In the genomic region with DNA sequence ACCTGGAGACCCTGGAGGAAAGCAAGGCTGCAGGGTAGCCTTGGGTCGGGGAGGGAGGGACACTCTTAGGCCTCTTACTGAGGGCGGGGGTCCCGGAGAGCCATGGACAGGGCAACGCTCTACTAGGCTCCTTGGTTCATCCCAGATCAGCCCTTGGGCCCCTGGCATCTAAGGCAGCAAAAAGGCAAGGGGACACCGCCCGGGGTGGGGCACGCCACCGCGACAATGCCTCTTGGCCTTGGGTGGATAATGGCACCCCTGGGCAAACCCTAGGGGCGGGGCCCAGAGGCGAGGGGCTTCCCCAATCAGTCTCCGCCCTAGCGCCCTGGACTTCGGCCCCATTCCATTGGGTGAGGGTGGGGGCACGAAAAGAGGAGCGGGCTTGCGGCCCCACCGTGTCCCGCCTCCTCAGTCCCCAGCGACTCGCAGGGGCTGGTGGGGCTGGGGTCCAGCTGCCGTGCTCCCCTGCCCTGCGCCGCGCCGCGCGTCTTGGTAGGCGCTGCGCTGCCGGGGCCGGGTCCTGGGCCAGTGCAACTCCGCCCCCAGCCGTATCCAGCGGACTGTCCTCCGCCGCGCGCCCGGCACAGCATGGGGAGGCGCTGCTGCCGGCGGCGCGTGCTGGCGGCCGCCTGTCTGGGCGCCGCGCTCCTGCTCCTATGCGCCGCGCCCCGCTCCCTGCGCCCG, we compare ENCODE assay signal across 7 cellular contexts. TPM values are rescaled to one million over a fixed set of nuclear protein-coding genes. Genes with fewer than 3 reads are reported as not detected.
DNase-seq lines count a peak whose midpoint lies in the region; ATAC-seq and TF ChIP-seq lines count a peak whose summit lies in the region.

CHST13 (plus strand) TSS at position 411 of the 684 bp plus-strand sequence; CDS start at position 589, 178 bp downstream.

- TF ChIP-seq CTCF in upper lobe of right lung (IDR thresholded peaks at IDR 0.05) = no peak

- peak; percentile 78 for ATAC-seq in upper lobe of right lung
- ATAC-seq in HG02981 (IDR thresholded peaks at IDR 0.05; ENCODE audit: unreplicated experiment) = no peak

- H3K4me3 ChIP-seq in H7 (ENCODE audit: insufficient read depth, low read depth, low read length) (peak within 1 kb of the TSS; percentile 53), mesodermal cell (ENCODE audit: extremely low read depth, insufficient read depth, low read length, poor library complexity, severe bottlenecking) (peak within 1 kb of the TSS; percentile 33), upper lobe of right lung (peak within 1 kb of the TSS; percentile 43)

- H3K27ac ChIP-seq in mesodermal cell (ENCODE audit: low read depth, low read length, severe bottlenecking) (no peak within 1 kb of the TSS), upper lobe of right lung (no peak within 1 kb of the TSS)

- H3K4me1 ChIP-seq in mesodermal cell (ENCODE audit: control insufficient read depth, insufficient read depth, low read length, poor library complexity, severe bottlenecking) (no peaks in the 10 kb centered on the region), upper lobe of right lung (no peaks in the 10 kb centered on the region)

- no peaks in the 10 kb centered on the region for H3K9me3 ChIP-seq in mesodermal cell (ENCODE audit: control insufficient read depth, low read length)
- H3K9me3 ChIP-seq in upper lobe of right lung = no peaks in the 10 kb centered on the region

- WGBS in mesodermal cell (ENCODE audit: insufficient coverage in 2 of 2), 2 experiments = 9 to 10% methylated on average over 31 to 46 of the region's 56 CpGs

- H3K27me3 ChIP-seq in H7 (ENCODE audit: control insufficient read depth, insufficient read depth, low read length) (peaks cover 20% of the 10 kb centered on the region), upper lobe of right lung (peaks cover 19% of the 10 kb centered on the region)

- H3K36me3 ChIP-seq in H7 (replicated peaks; ENCODE audit: control insufficient read depth, insufficient read depth, low read length) (no peaks in the 10 kb centered on the region), mesodermal cell (ENCODE audit: control insufficient read depth, insufficient read depth, low read length) (no peaks in the 10 kb centered on the region), upper lobe of right lung (no peaks in the 10 kb centered on the region)

- intact Hi-C loops in upper lobe of right lung (cut with DNase I) = no loop called here

- DNase-seq in H7 = peak; percentile 95
- peak; percentile 19 for DNase-seq in NCI-H460 (ENCODE audit: extremely low read depth, low read depth)
- peak; percentile 78 for DNase-seq in ecto neural progenitor cell (ENCODE audit: low spot score)
- peak; percentile 78 for DNase-seq in upper lobe of right lung
- DNase-seq in NK-92 treated with Interleukin-12 subunit alpha and Interleukin-12 subunit beta, amount 100 ng/mL, for 24 hours (lab: John Stamatoyannopoulos, UW) = no peak

RNA-seq across cellular contexts. Expression of gene CHST13, which starts in this region (rescaled TPM):
- total RNA-seq in H7 (2014; rRNA removed; shearing (Covaris generic)) = 2.5 and 2.8 TPM in 2 replicates
- total RNA-seq in NCI-H460 (2014; rRNA removed; shearing (Covaris generic)) = not detected in 2 replicates
- not detected in 2 replicates for polyA plus RNA-seq in NCI-H460 (2014; cell fraction: nucleus; rRNA removed)
- polyA plus RNA-seq in mesodermal cell (2013, experiment 1 of 2) = not detected
- polyA plus RNA-seq in mesodermal cell (2013, experiment 2 of 2) = not detected
- 0.64 TPM for total RNA-seq in upper lobe of right lung

Comparison
In these comparisons a context has a peak if more than half of its experiments do, and no peak if none do; other contexts are left out.
1. Peak in DNase-seq in NCI-H460; RNA of the gene not detected or under 1 TPM.
2. Peak in DNase-seq, ATAC-seq and H3K4me3 ChIP-seq in upper lobe of right lung; RNA of the gene not detected or under 1 TPM.